In genomic region chr11:14435717-14436116, GRCh38 we compare ENCODE assay signal across 18 cellular contexts.
A peak's percentile ranks its signal among the peaks of the same experiment; 100 is the strongest.
DNase-seq lines count a peak whose midpoint lies in the region; ATAC-seq lines count a peak whose summit lies in the region.
"Had no signal": no experiment of that assay in that cellular context is flagged by ENCODE, and none has a peak within 500 bp of the region (broad histone marks: within the 10 kb centered on the region; RNA-seq: fewer than 3 reads in every experiment).

No MANE protein-coding gene starts in this region.

- H3K9me3 Mint-ChIP-seq in T-cell (peaks cover 3 to 7% (median 5%) of the 10 kb centered on the region in 3 donors), immature natural killer cell (peaks cover 0 to 5% (median 2%) of the 10 kb centered on the region in 6 donors)

- in situ Hi-C loops in KBM-7 (cut with MboI; ENCODE audit: low pct_unique_long_range_greater_than_20kb, low sequenced_read_pairs) = no loop called here

- ATAC-seq in T-cell (replicated peaks in 1 of 4) (peak in 3 of 4 experiments; percentile 43 to 69 (median 52)), HG03196 (IDR thresholded peaks at IDR 0.05; ENCODE audit: unreplicated experiment) (no peak)
- ATAC-seq: heart right ventricle, WTC11 had no signal

- peaks cover 22 to 38% (median 34%) of the 10 kb centered on the region in 3 donors for H3K4me1 Mint-ChIP-seq in T-cell
- peaks cover 54 to 58% of the 10 kb centered on the region in 2 donors for H3K4me1 Mint-ChIP-seq in immature natural killer cell
- H3K4me1 Mint-ChIP-seq: WTC11 had no signal

- H3K27me3 Mint-ChIP-seq in T-cell = no peaks in the 10 kb centered on the region
- H3K27me3 Mint-ChIP-seq in immature natural killer cell (ENCODE audit: low read depth in 3 of 3) = peaks cover 0 to 4% (median 3%) of the 10 kb centered on the region in 3 donors

- peak; percentile 46 for DNase-seq in NK-92 treated with Interleukin-12 subunit alpha and Interleukin-12 subunit beta, amount 100 ng/mL, for 24 hours (lab: John Stamatoyannopoulos, UW)
- DNase-seq in NK-92 (lab: John Stamatoyannopoulos, UW; ENCODE audit: unreplicated experiment) (no peak), KBM-7 (peak; percentile 86), T-cell (peak in 2 of 34 experiments; percentile 5 to 7), immature natural killer cell (peak; percentile 51 to 69 (median 61)), midbrain (lab: John Stamatoyannopoulos, UW) (no peak), NCI-H187 treated with DMSO at 0.1 percent for 48 hours (lab: John Stamatoyannopoulos, UW) (no peak)
- DNase-seq: adrenal gland; COR-L47; heart right ventricle; NCI-H1105; NCI-H524; retina; stimulated activated CD4-positive, alpha-beta T cell treated with anti-CD3 and anti-CD28 coated beads, Interleukin-4, amount 100 ng/mL, for 4 hours; upper lobe of left lung had no signal

- H3K27ac Mint-ChIP-seq in T-cell = peak overlapping the region; percentile 5 to 55
- peak overlapping the region in 5 of 6 donors; percentile 12 to 78 (median 54) for H3K27ac Mint-ChIP-seq in immature natural killer cell
- H3K27ac Mint-ChIP-seq: activated T-helper 2 cell treated with anti-CD3 and anti-CD28 coated beads, Interferon-gamma antibody, Interleukin-2, Interleukin-4, amounts not matched to agents 10 μg/mL and 5 μg/mL and 100 μg/mL, durations not matched to agents 14 hours and 24 hours and 36 hours; WTC11 had no signal

- H3K4me3 Mint-ChIP-seq in T-cell = no peak overlapping the region
- peak overlapping the region; percentile 47 to 74 (median 72) for H3K4me3 Mint-ChIP-seq in immature natural killer cell
- H3K4me3 Mint-ChIP-seq: WTC11 had no signal

- CTCF ChIA-PET in T-cell (lab: Charles Lee) = interaction anchor here (0.5 to 2.0 kb wide), 3 partner anchors 19 to 948 kb away, joined by 3 to 8 read pairs (median 4); no protein-coding TSS in a partner anchor

- H3K36me3 Mint-ChIP-seq in T-cell (peaks cover 16% of the 10 kb centered on the region), immature natural killer cell (peaks cover 0 to 17% (median 9%) of the 10 kb centered on the region in 3 donors)
- H3K36me3 Mint-ChIP-seq: WTC11 had no signal

- POLR2A ChIA-PET in T-cell (lab: Charles Lee) = no interaction called here

Comparison
In these comparisons a context has a peak if more than half of its experiments do, and no peak if none do; other contexts are left out.
1. DNase-seq: peak in NK-92 treated with Interleukin-12 subunit alpha and Interleukin-12 subunit beta, amount 100 ng/mL, for 24 hours (single experiment), KBM-7 (single experiment) and immature natural killer cell (3 of 3); none in NK-92 (single experiment), midbrain (single experiment) and NCI-H187 treated with DMSO at 0.1 percent for 48 hours (single experiment).
2. H3K4me3 Mint-ChIP-seq: peak in immature natural killer cell (5 of 5); none in T-cell (0 of 3).